ENCODE assay signal across 25 cellular contexts in the genomic region with DNA sequence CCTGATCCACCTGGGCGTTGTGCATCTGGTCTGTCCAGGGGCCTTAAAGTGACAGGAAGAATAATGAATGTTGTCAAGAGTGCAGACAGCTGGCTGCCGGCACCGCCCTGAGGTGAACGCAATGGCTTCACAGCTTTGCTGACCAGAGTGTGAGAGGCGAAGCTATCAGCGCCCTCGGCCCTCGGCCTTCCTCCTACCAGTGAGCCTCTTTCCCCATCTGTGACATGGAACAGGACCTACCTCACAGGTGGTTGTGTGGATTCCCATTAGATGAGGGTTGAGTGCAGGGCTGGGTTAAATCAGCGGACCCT. TPM values are rescaled to one million over a fixed set of nuclear protein-coding genes. Genes with fewer than 3 reads are reported as not detected.
DNase-seq lines count a peak whose midpoint lies in the region; ATAC-seq and TF ChIP-seq lines count a peak whose summit lies in the region.
"Had no signal": no experiment of that assay in that cellular context is flagged by ENCODE, and none has a peak within 500 bp of the region (broad histone marks: within the 10 kb centered on the region; RNA-seq: fewer than 3 reads in every experiment).

No MANE protein-coding gene starts in this region.

- TF ChIP-seq CTCF in left ventricle myocardium inferior (IDR thresholded peaks at IDR 0.05; ENCODE audit: borderline replicate concordance) (no peak), upper lobe of right lung (IDR thresholded peaks at IDR 0.05) (no peak), omental fat pad (IDR thresholded peaks at IDR 0.05) (no peak)

- H3K36me3 ChIP-seq in left ventricle myocardium inferior (no peaks in the 10 kb centered on the region), muscle layer of colon (ENCODE audit: insufficient read depth, low read length) (no peaks in the 10 kb centered on the region), upper lobe of right lung (no peaks in the 10 kb centered on the region)
- H3K36me3 ChIP-seq: colonic mucosa, neutrophil, right lobe of liver, upper lobe of left lung had no signal

- H3K9ac ChIP-seq in muscle layer of colon (ENCODE audit: low read length): no peak overlapping the region

- DNase-seq in left ventricle myocardium inferior (no peak), left ventricle myocardium superior (no peak), SHP77 treated with DMSO at 0.1 percent for 48 hours (lab: John Stamatoyannopoulos, UW) (peak; percentile 53), upper lobe of right lung (peak; percentile 48), DMS 273 treated with DMSO at 0.1 percent for 48 hours (lab: John Stamatoyannopoulos, UW) (no peak), iPS-NIHi7 (ENCODE audit: extremely low spot score) (no peak), omental fat pad (ENCODE audit: low spot score) (no peak)
- DNase-seq: activated CD4-positive, alpha-beta T cell treated with anti-CD3 and anti-CD28 coated beads, Interleukin-2, amount 50 U/mL, for 48 hours; activated naive CD8-positive, alpha-beta T cell treated with anti-CD3 and anti-CD28 coated beads for 36 hours; activated T-cell treated with anti-CD3 and anti-CD28 coated beads, Interleukin-2, amount 50 U/mL, for 48 hours; CD4-positive, CD25-positive, alpha-beta regulatory T cell; colonic mucosa; DMS79; midbrain; NCI-H2029; stimulated activated CD4-positive, alpha-beta T cell treated with anti-CD3 and anti-CD28 coated beads, Interleukin-2, amount 100 ng/mL, for 24 hours; T-helper 1 cell; upper lobe of left lung had no signal

- H3K27me3 ChIP-seq in left ventricle myocardium inferior (ENCODE audit: low read depth): peaks cover 30% of the 10 kb centered on the region
- no peaks in the 10 kb centered on the region for H3K27me3 ChIP-seq in muscle layer of colon (ENCODE audit: control insufficient read depth in 1 of 2, insufficient read depth in 2 of 2, low read length in 2 of 2)
- no peaks in the 10 kb centered on the region for H3K27me3 ChIP-seq in upper lobe of right lung
- H3K27me3 ChIP-seq: colonic mucosa, neutrophil, right lobe of liver, upper lobe of left lung had no signal

- H3K9me3 ChIP-seq in left ventricle myocardium inferior (replicated peaks): no peaks in the 10 kb centered on the region
- no peaks in the 10 kb centered on the region for H3K9me3 ChIP-seq in muscle layer of colon (ENCODE audit: low read length)
- no peaks in the 10 kb centered on the region for H3K9me3 ChIP-seq in upper lobe of right lung
- H3K9me3 ChIP-seq: colonic mucosa, neutrophil, right lobe of liver, upper lobe of left lung had no signal

- peak overlapping the region; percentile 58 for H3K27ac ChIP-seq in left ventricle myocardium inferior (replicated peaks)
- peak overlapping the region; percentile 10 for H3K27ac ChIP-seq in muscle layer of colon (ENCODE audit: low read depth, low read length)
- H3K27ac ChIP-seq in upper lobe of right lung: no peak overlapping the region
- H3K27ac ChIP-seq: colonic mucosa, neutrophil, right lobe of liver, RWPE1, upper lobe of left lung had no signal

- H3K4me3 ChIP-seq in left ventricle myocardium inferior (no peak overlapping the region), muscle layer of colon (ENCODE audit: low read depth in 1 of 2, low read length in 2 of 2) (no peak overlapping the region), upper lobe of right lung (no peak overlapping the region)
- H3K4me3 ChIP-seq: colonic mucosa, right lobe of liver, upper lobe of left lung had no signal

- intact Hi-C loops in left ventricle myocardium inferior (cut with micrococcal nuclease): no loop called here
- intact Hi-C loops in left ventricle myocardium superior (cut with micrococcal nuclease): no loop called here
- intact Hi-C loops in upper lobe of right lung (cut with DNase I): no loop called here

- H3K4me1 ChIP-seq in left ventricle myocardium inferior: peaks cover 40% of the 10 kb centered on the region
- peaks cover 38% of the 10 kb centered on the region for H3K4me1 ChIP-seq in muscle layer of colon (ENCODE audit: insufficient read depth, low read length)
- peaks cover 14% of the 10 kb centered on the region for H3K4me1 ChIP-seq in upper lobe of right lung
- H3K4me1 ChIP-seq: colonic mucosa had no signal

- ATAC-seq in left ventricle myocardium superior: no peak
- ATAC-seq in upper lobe of right lung: no peak
- no peak for ATAC-seq in omental fat pad (ENCODE audit: low FRiP score)
- ATAC-seq: right lobe of liver had no signal

RNA-seq across cellular contexts. Expression of a gene that starts 54.8 kb away (rescaled TPM):
- not detected for total RNA-seq in left ventricle myocardium inferior
- total RNA-seq in left ventricle myocardium superior: not detected
- total RNA-seq in upper lobe of right lung: not detected
- total RNA-seq in omental fat pad: not detected
- total RNA-seq: activated naive CD8-positive, alpha-beta T cell treated with anti-CD3 and anti-CD28 coated beads for 36 hours; CD4-positive, CD25-positive, alpha-beta regulatory T cell; H4; MCF 10A; NCI-H460 had no signal

Comparison
In these comparisons a context has a peak if more than half of its experiments do, and no peak if none do; other contexts are left out.
1. DNase-seq: peak in SHP77 treated with DMSO at 0.1 percent for 48 hours (single experiment) and upper lobe of right lung (single experiment); none in left ventricle myocardium inferior (single experiment), left ventricle myocardium superior (single experiment), DMS 273 treated with DMSO at 0.1 percent for 48 hours (single experiment), iPS-NIHi7 (single experiment) and omental fat pad (single experiment).